Comparison of ENCODE assay signal across 1 cellular context in genomic region chr6:143961868-143962643, GRCh38.
TF ChIP-seq lines count a peak whose summit lies in the region.

No MANE protein-coding gene starts in this region.

TF ChIP-seq in H1, 55 proteins besides CTCF, POLR2A, EP300 and RAD21 (continued from another document):
- TF ChIP-seq CHD7 (IDR thresholded peaks at IDR 0.05; ENCODE audit: insufficient replicate concordance, low read length) (peak; percentile 85), E2F6 (IDR thresholded peaks at IDR 0.05) (no peak)
